Comparison of ENCODE assay signal across 8 cellular contexts in genomic region chr1:172699111-172699510, GRCh38. TPM values are rescaled to one million over a fixed set of nuclear protein-coding genes. Genes with fewer than 3 reads are reported as not detected.
DNase-seq lines count a peak whose midpoint lies in the region; ATAC-seq and TF ChIP-seq lines count a peak whose summit lies in the region.

No MANE protein-coding gene starts in this region.

- no peak overlapping the region for H2AFZ ChIP-seq in H9 (ENCODE audit: low read length)

- H3K79me1 ChIP-seq in H9 (ENCODE audit: insufficient read depth, low read depth, low read length, poor library complexity, severe bottlenecking) = no peaks in the 10 kb centered on the region

- peaks cover 10% of the 10 kb centered on the region for H3K36me3 Mint-ChIP-seq in activated CD8-positive, alpha-beta memory T cell treated with anti-CD3 and anti-CD28 coated beads, Interleukin-2, amount 10 ng/mL, durations not matched to agents 7 days and 5 days
- H3K36me3 Mint-ChIP-seq in H9 (ENCODE audit: insufficient read depth in 1 of 3, low read depth in 3 of 3) = no peaks in the 10 kb centered on the region

- no peaks in the 10 kb centered on the region for H3K4me1 ChIP-seq in right cardiac atrium (ENCODE audit: control insufficient read depth, insufficient read depth, low read length)
- H3K4me1 ChIP-seq in suprapubic skin = no peaks in the 10 kb centered on the region
- H3K4me1 ChIP-seq in H9 (ENCODE audit: insufficient read depth, low read length) = no peaks in the 10 kb centered on the region; the same call in 1 of the 2 replicates

- no peak overlapping the region for H4K91ac ChIP-seq in H9 (ENCODE audit: insufficient read length, low read depth, low read length)

- no peak overlapping the region for H3K14ac ChIP-seq in H9 (ENCODE audit: insufficient read depth, low read length)

- peaks cover 56% of the 10 kb centered on the region for H3K4me1 Mint-ChIP-seq in activated CD8-positive, alpha-beta memory T cell treated with anti-CD3 and anti-CD28 coated beads, Interleukin-2, amount 10 ng/mL, durations not matched to agents 7 days and 5 days
- peaks cover 2 to 4% of the 10 kb centered on the region in 2 experiments; a peak in 2 of 4 replicates for H3K4me1 Mint-ChIP-seq in H9

- H3K9me3 ChIP-seq in right cardiac atrium (ENCODE audit: control insufficient read depth, low read length) (no peaks in the 10 kb centered on the region), suprapubic skin (no peaks in the 10 kb centered on the region), H9 (ENCODE audit: control insufficient read depth, low read depth, low read length) (no peaks in the 10 kb centered on the region)

- no peaks in the 10 kb centered on the region for H3K36me3 ChIP-seq in suprapubic skin

- no peak overlapping the region for H3K18ac ChIP-seq in H9 (ENCODE audit: insufficient read length, low read depth, low read length)

- no peak overlapping the region for H2BK12ac ChIP-seq in H9 (ENCODE audit: insufficient read length, low read depth, low read length)

- H3K23ac ChIP-seq in H9 (ENCODE audit: insufficient read length, low read depth, low read length) = no peak overlapping the region

- DNase-seq in KBM-7 (peak; percentile 60), right cardiac atrium (no peak), suprapubic skin (ENCODE audit: low spot score in 2 of 2) (no peak), H4 (ENCODE audit: low spot score) (no peak), H9 (no peak)
- DNase-seq in activated CD8-positive, alpha-beta memory T cell treated with anti-CD3 and anti-CD28 coated beads, Interleukin-2, amount 10 ng/mL, durations not matched to agents 7 days and 5 days = peak; percentile 90
- DNase-seq in stimulated activated CD8-positive, alpha-beta memory T cell treated with anti-CD3 and anti-CD28 coated beads, Interleukin-4, amount 100 ng/mL, for 4 hours (ENCODE audit: low read depth in 2 of 2, low spot score in 1 of 2) = peak; percentile 51 to 68

- H3K27me3 Mint-ChIP-seq in activated CD8-positive, alpha-beta memory T cell treated with anti-CD3 and anti-CD28 coated beads, Interleukin-2, amount 10 ng/mL, durations not matched to agents 7 days and 5 days = no peaks in the 10 kb centered on the region
- H3K27me3 Mint-ChIP-seq in H9 (ENCODE audit: low read depth) = no peaks in the 10 kb centered on the region

- no peaks in the 10 kb centered on the region for H4K20me1 ChIP-seq in H9 (ENCODE audit: control insufficient read depth, insufficient read depth, insufficient read length)

- H3K4me3 ChIP-seq in right cardiac atrium (ENCODE audit: low read length) (no peak overlapping the region), suprapubic skin (no peak overlapping the region)

- H3K79me2 ChIP-seq in H9 (ENCODE audit: insufficient read depth, low read length) = no peaks in the 10 kb centered on the region

- in situ Hi-C loops in KBM-7 (cut with MboI; ENCODE audit: low pct_unique_long_range_greater_than_20kb, low sequenced_read_pairs) = no loop called here

- peaks cover 5% of the 10 kb centered on the region for H3K9me3 Mint-ChIP-seq in activated CD8-positive, alpha-beta memory T cell treated with anti-CD3 and anti-CD28 coated beads, Interleukin-2, amount 10 ng/mL, durations not matched to agents 7 days and 5 days (ENCODE audit: low read depth)
- no peaks in the 10 kb centered on the region for H3K9me3 Mint-ChIP-seq in H9

- no peak for TF ChIP-seq CTCF in suprapubic skin (IDR thresholded peaks at IDR 0.05)
- no peak for TF ChIP-seq CTCF in H9 (conservative IDR thresholded peaks at IDR 0.05)

- H3K4me3 Mint-ChIP-seq in activated CD8-positive, alpha-beta memory T cell treated with anti-CD3 and anti-CD28 coated beads, Interleukin-2, amount 10 ng/mL, durations not matched to agents 7 days and 5 days = peak overlapping the region; percentile 58
- H3K4me3 Mint-ChIP-seq in H9 = no peak overlapping the region

- H2BK15ac ChIP-seq in H9 (ENCODE audit: low read depth, low read length) = no peak overlapping the region

- TF ChIP-seq EP300 in suprapubic skin (IDR thresholded peaks at IDR 0.05) = no peak

- no peak overlapping the region for H3K4ac ChIP-seq in H9 (ENCODE audit: low read depth, low read length)

- peak overlapping the region; percentile 98 for H3K27ac Mint-ChIP-seq in activated CD8-positive, alpha-beta memory T cell treated with anti-CD3 and anti-CD28 coated beads, Interleukin-2, amount 10 ng/mL, durations not matched to agents 7 days and 5 days
- H3K27ac Mint-ChIP-seq in H9 = no peak overlapping the region

- no peak overlapping the region for H4K5ac ChIP-seq in H9 (ENCODE audit: insufficient read length, low read depth, low read length)

- H3K27me3 ChIP-seq in right cardiac atrium (ENCODE audit: control insufficient read depth, insufficient read depth) (no peaks in the 10 kb centered on the region), suprapubic skin (no peaks in the 10 kb centered on the region), H9 (ENCODE audit: insufficient read depth, low read length) (no peaks in the 10 kb centered on the region)

- H4K8ac ChIP-seq in H9 (replicated peaks; ENCODE audit: insufficient read length, low read depth, low read length) = no peak overlapping the region

- CTCF ChIA-PET in activated CD8-positive, alpha-beta memory T cell treated with anti-CD3 and anti-CD28 coated beads, Interleukin-2, amount 10 ng/mL, durations not matched to agents 7 days and 5 days (lab: Charles Lee) = interaction anchor here (0.8 to 2.2 kb wide), 9 partner anchors 10 to 89 kb away, joined by 3 to 8 read pairs (median 6); no protein-coding TSS in a partner anchor

- H2BK5ac ChIP-seq in H9 (ENCODE audit: insufficient read length, low read length) = no peak overlapping the region

- H3K27ac ChIP-seq in right cardiac atrium (ENCODE audit: low read length) = no peak overlapping the region
- H3K27ac ChIP-seq in suprapubic skin = no peak overlapping the region
- H3K27ac ChIP-seq in H9 (ENCODE audit: insufficient read length, low read depth, low read length) = no peak overlapping the region

- intact Hi-C loops in right cardiac atrium (cut with DNase I) = no loop called here

- H3K56ac ChIP-seq in H9 (ENCODE audit: insufficient read length, low read depth, low read length) = no peak overlapping the region

- no peak overlapping the region for H3K9ac ChIP-seq in H9 (ENCODE audit: extremely low read depth, insufficient read length, low read length)

- H3K4me2 ChIP-seq in H9 (ENCODE audit: insufficient read depth, insufficient read length, low read length) = no peak overlapping the region

- H2BK20ac ChIP-seq in H9 (ENCODE audit: low read depth, low read length, poor library complexity, severe bottlenecking) = no peak overlapping the region

- no peak overlapping the region for H3T11ph ChIP-seq in H9 (ENCODE audit: low read length)

- peak; percentile 75 for ATAC-seq in GM21360 (IDR thresholded peaks at IDR 0.05; ENCODE audit: unreplicated experiment)
- peak; percentile 84 for ATAC-seq in activated CD8-positive, alpha-beta memory T cell treated with anti-CD3 and anti-CD28 coated beads, Interleukin-2, amount 10 ng/mL, durations not matched to agents 7 days and 5 days
- ATAC-seq in right cardiac atrium = peak; percentile 26 to 28

- no peak overlapping the region for H2AK5ac ChIP-seq in H9 (ENCODE audit: insufficient read length, low read length)

- H3K23me2 ChIP-seq in H9 (ENCODE audit: insufficient read length, low read depth, low read length, poor library complexity, severe bottlenecking) = no peaks in the 10 kb centered on the region

- WGBS in right cardiac atrium = 51% methylated on average over 3 of the region's 3 CpGs
- 63% methylated on average over 3 of the region's 3 CpGs for WGBS in suprapubic skin
- no CpG with 5 or more reads among the region's 3 CpGs for WGBS in H9 (ENCODE audit: extremely low coverage, insufficient read length, low lambda C conversion rate)

- TF ChIP-seq POLR2A in suprapubic skin (IDR thresholded peaks at IDR 0.05) = no peak

- H2BK120ac ChIP-seq in H9 (ENCODE audit: low read depth, low read length, poor library complexity, severe bottlenecking) = no peak overlapping the region

RNA-seq across cellular contexts. Expression of gene FASLG, which starts 40.2 kb away (rescaled TPM):
- total RNA-seq in activated CD8-positive, alpha-beta memory T cell treated with anti-CD3 and anti-CD28 coated beads, Interleukin-2, amount 10 ng/mL, durations not matched to agents 7 days and 5 days = 10 to 100 TPM; 21.0 to 36.1 TPM
- total RNA-seq in right cardiac atrium (under 1 TPM in 2 of 4 donors, not detected in 2; 0.12 to 0.29 TPM), suprapubic skin (not detected), H9 (2021) (not detected in 2 replicates)
- polyA plus RNA-seq in right cardiac atrium = 0.07 TPM
- not detected in 2 replicates for total RNA-seq in H4 (2014; rRNA removed; shearing (Covaris generic))

Comparison
In these comparisons a context has a peak if more than half of its experiments do, and no peak if none do; other contexts are left out.
1. ATAC-seq: peak in every context shown above with its lines; median percentile 84 in activated CD8-positive, alpha-beta memory T cell treated with anti-CD3 and anti-CD28 coated beads, Interleukin-2, amount 10 ng/mL, durations not matched to agents 7 days and 5 days; 75 in GM21360; 27 in right cardiac atrium.
2. DNase-seq: peak in KBM-7 (single experiment), activated CD8-positive, alpha-beta memory T cell treated with anti-CD3 and anti-CD28 coated beads, Interleukin-2, amount 10 ng/mL, durations not matched to agents 7 days and 5 days (single experiment) and stimulated activated CD8-positive, alpha-beta memory T cell treated with anti-CD3 and anti-CD28 coated beads, Interleukin-4, amount 100 ng/mL, for 4 hours (2 of 2); none in right cardiac atrium (0 of 3), suprapubic skin (0 of 2), H4 (single experiment) and H9 (single experiment).
3. RNA of gene FASLG, which starts 40.2 kb away (total RNA-seq): 21.0 to 36.1 TPM in activated CD8-positive, alpha-beta memory T cell treated with anti-CD3 and anti-CD28 coated beads, Interleukin-2, amount 10 ng/mL, durations not matched to agents 7 days and 5 days; 0.12 to 0.29 TPM in right cardiac atrium, not detected in suprapubic skin, not detected in H4 and not detected in H9; every median in the first group is over 10 times any median in the second.